Comparison of ENCODE assay signal across 23 cellular contexts in the genomic region with DNA sequence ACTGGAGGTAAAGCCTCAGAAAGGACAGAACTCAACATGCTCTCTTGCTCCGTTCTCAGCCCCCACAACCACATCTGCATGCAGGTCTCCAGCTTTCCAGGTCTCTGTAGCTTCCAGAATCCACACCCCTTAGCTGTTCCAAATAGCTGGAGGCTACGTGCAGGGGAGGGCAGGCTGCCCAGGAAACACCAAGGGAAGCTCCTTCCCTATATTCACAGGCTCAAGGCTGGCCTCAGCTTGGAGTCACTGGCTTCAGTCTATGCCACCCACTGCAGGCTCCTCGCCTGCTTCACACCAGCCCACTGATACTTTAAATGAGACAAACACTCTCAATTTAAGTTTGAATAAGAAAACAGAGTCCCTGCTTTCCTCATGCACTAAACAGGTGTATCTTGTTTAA.
DNase-seq lines count a peak whose midpoint lies in the region; ATAC-seq, FAIRE-seq and TF ChIP-seq lines count a peak whose summit lies in the region.
"Had no signal": no experiment of that assay in that cellular context is flagged by ENCODE, and none has a peak within 500 bp of the region (broad histone marks: within the 10 kb centered on the region; RNA-seq: fewer than 3 reads in every experiment).

No MANE protein-coding gene starts in this region.

- POLR2A ChIA-PET in MCF 10A (lab: Yijun Ruan, JAX), result interaction anchor here (0.5 kb wide), 1 partner anchor 471 kb away, joined by 3 read pairs; no protein-coding TSS in a partner anchor

- H3K4me1 ChIP-seq in breast epithelium, result peaks cover 4 to 12% of the 10 kb centered on the region in 2 donors
- H3K4me1 ChIP-seq in upper lobe of right lung, result peaks cover 19% of the 10 kb centered on the region

- DNase-seq in MCF 10A (ENCODE audit: unreplicated experiment) (peak; percentile 38), breast epithelium (ENCODE audit: low spot score in 2 of 2) (no peak), NCI-H69 (lab: John Stamatoyannopoulos, UW) (peak; percentile 9), endothelial cell (ENCODE audit: low spot score) (peak; percentile 15), upper lobe of right lung (no peak), NCI-H1694 treated with DMSO at 0.1 percent for 48 hours (lab: John Stamatoyannopoulos, UW) (no peak), foreskin fibroblast (no peak), HTR-8/SVneo (ENCODE audit: insufficient read length, low spot score) (no peak)
- DNase-seq: CD4-positive, alpha-beta memory T cell; KBM-7; NCI-H1092; NCI-H1694; NCI-H2107; NCI-H446 treated with DMSO at 0.1 percent for 48 hours; NCI-H774; PC-9; SHP77; SK-N-SH had no signal

- no peaks in the 10 kb centered on the region for H3K36me3 Mint-ChIP-seq in MCF 10A (ENCODE audit: insufficient read depth, unreplicated experiment)
- no peaks in the 10 kb centered on the region for H3K36me3 Mint-ChIP-seq in endothelial cell (ENCODE audit: low read depth, unreplicated experiment)
- H3K36me3 Mint-ChIP-seq: CD4-positive, alpha-beta memory T cell had no signal

- H3K9me3 Mint-ChIP-seq in MCF 10A (ENCODE audit: unreplicated experiment), result no peaks in the 10 kb centered on the region
- H3K9me3 Mint-ChIP-seq in endothelial cell (ENCODE audit: unreplicated experiment), result no peaks in the 10 kb centered on the region
- H3K9me3 Mint-ChIP-seq: CD4-positive, alpha-beta memory T cell had no signal

- H3K27ac Mint-ChIP-seq in MCF 10A (ENCODE audit: low read depth, unreplicated experiment) (no peak overlapping the region), endothelial cell (ENCODE audit: unreplicated experiment) (peak overlapping the region; percentile 2)
- H3K27ac Mint-ChIP-seq: CD4-positive, alpha-beta memory T cell; GM23338 had no signal

- no peak for TF ChIP-seq CTCF in MCF 10A (IDR thresholded peaks at IDR 0.05; ENCODE audit: unreplicated experiment)
- TF ChIP-seq CTCF in breast epithelium (IDR thresholded peaks at IDR 0.05), result no peak
- no peak for TF ChIP-seq CTCF in endothelial cell (IDR thresholded peaks at IDR 0.05; ENCODE audit: unreplicated experiment)
- TF ChIP-seq CTCF in upper lobe of right lung (IDR thresholded peaks at IDR 0.05), result no peak
- TF ChIP-seq CTCF in foreskin fibroblast (IDR thresholded peaks at IDR 0.05; ENCODE audit: low read depth, low read length), result no peak

- FAIRE-seq in HTR-8/SVneo (lab: Jason Lieb, UNC), result no peak
- FAIRE-seq: D721Med, G401.6, GM12891, GM18507 had no signal

- CTCF ChIA-PET in MCF 10A (lab: Yijun Ruan, JAX), result interaction anchor here (0.5 to 0.7 kb wide), 3 partner anchors 108 to 162 kb away, joined by 3 to 4 read pairs (median 3); no protein-coding TSS in a partner anchor

- H3K9me3 ChIP-seq in breast epithelium (no peaks in the 10 kb centered on the region), upper lobe of right lung (no peaks in the 10 kb centered on the region)
- H3K9me3 ChIP-seq: SK-N-SH had no signal

- H3K4me3 Mint-ChIP-seq in MCF 10A (ENCODE audit: unreplicated experiment) (no peak overlapping the region), endothelial cell (ENCODE audit: unreplicated experiment) (no peak overlapping the region)
- H3K4me3 Mint-ChIP-seq: CD4-positive, alpha-beta memory T cell; GM23338 had no signal

- peak; percentile 31 for ATAC-seq in upper lobe of right lung
- ATAC-seq: GM23338 had no signal

- no TSS peak for BruUV-seq in MCF 10A (replicated peaks; lab: Mats Ljungman, UMichigan)

- no peak for TF ChIP-seq POLR2A in breast epithelium (IDR thresholded peaks at IDR 0.05)

- H3K4me1 Mint-ChIP-seq in MCF 10A (ENCODE audit: insufficient read depth, unreplicated experiment) (peaks cover 5% of the 10 kb centered on the region), endothelial cell (ENCODE audit: unreplicated experiment) (peaks cover 38% of the 10 kb centered on the region)

- H3K27me3 ChIP-seq in breast epithelium (peaks cover 0 to 45% of the 10 kb centered on the region in 2 donors), upper lobe of right lung (peaks cover 48% of the 10 kb centered on the region)

- H3K36me3 ChIP-seq in breast epithelium (no peaks in the 10 kb centered on the region), upper lobe of right lung (no peaks in the 10 kb centered on the region)

- H3K27me3 Mint-ChIP-seq in MCF 10A (ENCODE audit: insufficient read depth, unreplicated experiment) (peaks cover 22% of the 10 kb centered on the region), endothelial cell (ENCODE audit: unreplicated experiment) (peaks cover 6% of the 10 kb centered on the region)

- intact Hi-C loops in MCF 10A (cut with micrococcal nuclease), result no loop called here
- intact Hi-C loops in breast epithelium (cut with DNase I; ENCODE audit: low total_unique reads), result no loop called here
- intact Hi-C loops in upper lobe of right lung (cut with DNase I), result no loop called here

- no peak overlapping the region for H3K4me3 ChIP-seq in breast epithelium
- H3K4me3 ChIP-seq in upper lobe of right lung, result no peak overlapping the region
- H3K4me3 ChIP-seq in foreskin fibroblast (ENCODE audit: low read depth in 1 of 2, low read length in 2 of 2), result no peak overlapping the region
- H3K4me3 ChIP-seq: GM23338, PC-9 had no signal

- H3K27ac ChIP-seq in breast epithelium (no peak overlapping the region), upper lobe of right lung (no peak overlapping the region)
- H3K27ac ChIP-seq: PC-9 had no signal

Comparison
In these comparisons a context has a peak if more than half of its experiments do, and no peak if none do; other contexts are left out.
1. DNase-seq: peak in MCF 10A (single experiment), NCI-H69 (single experiment) and endothelial cell (single experiment); none in breast epithelium (0 of 2), upper lobe of right lung (single experiment), NCI-H1694 treated with DMSO at 0.1 percent for 48 hours (single experiment), foreskin fibroblast (0 of 2) and HTR-8/SVneo (single experiment).